In the genomic region with DNA sequence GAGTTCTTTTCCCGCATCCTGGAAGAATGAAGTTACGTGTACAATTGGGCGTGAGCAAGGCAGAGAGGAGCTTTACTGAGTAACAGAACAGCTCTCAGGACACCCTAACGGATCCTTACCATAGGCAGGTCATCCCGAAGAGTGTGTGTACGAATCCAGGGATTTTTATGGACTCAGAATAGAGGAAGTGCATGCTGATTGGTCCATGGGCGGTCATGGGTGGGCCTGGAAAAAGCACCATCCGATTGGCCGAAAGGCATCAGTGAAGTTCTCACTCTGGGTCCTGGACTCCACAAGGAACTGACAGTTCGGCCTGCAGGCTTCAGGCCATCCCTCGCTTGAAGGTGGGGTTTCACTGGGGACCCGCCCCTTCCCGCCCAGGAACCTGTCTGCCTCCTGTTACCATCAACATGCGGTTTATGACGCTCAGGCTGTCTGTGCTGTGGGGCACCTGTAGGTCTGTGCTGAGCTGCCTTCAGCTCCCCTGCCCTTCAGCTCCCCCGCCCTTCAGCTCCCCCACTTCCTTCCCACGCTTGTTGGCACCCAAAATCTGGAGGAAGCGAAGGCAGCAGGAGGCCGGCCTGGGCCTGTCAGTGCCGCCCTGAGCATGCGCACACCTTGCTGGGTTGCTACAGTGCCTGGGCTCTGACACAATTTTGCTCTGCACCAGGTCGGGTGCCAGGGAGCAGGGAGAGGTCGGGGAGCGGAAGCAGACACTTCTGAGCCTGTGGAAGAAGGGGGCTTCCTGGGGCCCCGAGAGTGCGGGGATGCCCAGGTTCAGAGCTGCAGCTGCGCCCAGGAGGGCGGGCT, we compare ENCODE assay signal across 1 cellular context.
TF ChIP-seq lines count a peak whose summit lies in the region.

No MANE protein-coding gene starts in this region.

TF ChIP-seq in K562, 482 proteins besides CTCF, POLR2A, EP300 and RAD21 (continued from another document and continues in another):
- TF ChIP-seq, protein P1, sequence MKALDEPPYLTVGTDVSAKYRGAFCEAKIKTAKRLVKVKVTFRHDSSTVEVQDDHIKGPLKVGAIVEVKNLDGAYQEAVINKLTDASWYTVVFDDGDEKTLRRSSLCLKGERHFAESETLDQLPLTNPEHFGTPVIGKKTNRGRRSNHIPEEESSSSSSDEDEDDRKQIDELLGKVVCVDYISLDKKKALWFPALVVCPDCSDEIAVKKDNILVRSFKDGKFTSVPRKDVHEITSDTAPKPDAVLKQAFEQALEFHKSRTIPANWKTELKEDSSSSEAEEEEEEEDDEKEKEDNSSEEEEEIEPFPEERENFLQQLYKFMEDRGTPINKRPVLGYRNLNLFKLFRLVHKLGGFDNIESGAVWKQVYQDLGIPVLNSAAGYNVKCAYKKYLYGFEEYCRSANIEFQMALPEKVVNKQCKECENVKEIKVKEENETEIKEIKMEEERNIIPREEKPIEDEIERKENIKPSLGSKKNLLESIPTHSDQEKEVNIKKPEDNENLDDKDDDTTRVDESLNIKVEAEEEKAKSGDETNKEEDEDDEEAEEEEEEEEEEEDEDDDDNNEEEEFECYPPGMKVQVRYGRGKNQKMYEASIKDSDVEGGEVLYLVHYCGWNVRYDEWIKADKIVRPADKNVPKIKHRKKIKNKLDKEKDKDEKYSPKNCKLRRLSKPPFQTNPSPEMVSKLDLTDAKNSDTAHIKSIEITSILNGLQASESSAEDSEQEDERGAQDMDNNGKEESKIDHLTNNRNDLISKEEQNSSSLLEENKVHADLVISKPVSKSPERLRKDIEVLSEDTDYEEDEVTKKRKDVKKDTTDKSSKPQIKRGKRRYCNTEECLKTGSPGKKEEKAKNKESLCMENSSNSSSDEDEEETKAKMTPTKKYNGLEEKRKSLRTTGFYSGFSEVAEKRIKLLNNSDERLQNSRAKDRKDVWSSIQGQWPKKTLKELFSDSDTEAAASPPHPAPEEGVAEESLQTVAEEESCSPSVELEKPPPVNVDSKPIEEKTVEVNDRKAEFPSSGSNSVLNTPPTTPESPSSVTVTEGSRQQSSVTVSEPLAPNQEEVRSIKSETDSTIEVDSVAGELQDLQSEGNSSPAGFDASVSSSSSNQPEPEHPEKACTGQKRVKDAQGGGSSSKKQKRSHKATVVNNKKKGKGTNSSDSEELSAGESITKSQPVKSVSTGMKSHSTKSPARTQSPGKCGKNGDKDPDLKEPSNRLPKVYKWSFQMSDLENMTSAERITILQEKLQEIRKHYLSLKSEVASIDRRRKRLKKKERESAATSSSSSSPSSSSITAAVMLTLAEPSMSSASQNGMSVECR (CRISPR knock-in tag; IDR thresholded peaks at IDR 0.05): no peak
- no peak for TF ChIP-seq TGIF2 (CRISPR knock-in tag; IDR thresholded peaks at IDR 0.05)
- TF ChIP-seq ASH1L (IDR thresholded peaks at IDR 0.05; ENCODE audit: borderline replicate concordance, low read depth, partially characterized antibody): peak; percentile 57
- TF ChIP-seq CBX3 (IDR thresholded peaks at IDR 0.05; ENCODE audit: borderline replicate concordance in 1 of 2, low read length in 2 of 2): no peak
- TF ChIP-seq TBP (optimal IDR thresholded peaks at IDR 0.05; ENCODE audit: low read depth, low read length): peak; percentile 92
- no peak for TF ChIP-seq CHD7 (IDR thresholded peaks at IDR 0.05; ENCODE audit: low read depth, low read length)
- no peak for TF ChIP-seq ZNF431 (CRISPR knock-in tag; IDR thresholded peaks at IDR 0.05)
- TF ChIP-seq CHCHD3 (CRISPR knock-in tag; IDR thresholded peaks at IDR 0.05): 0 out of 2 replicates have a peak, but pooled peaks have one; percentile 46
- no peak for TF ChIP-seq MCM5 (IDR thresholded peaks at IDR 0.05; ENCODE audit: low read depth)
- TF ChIP-seq ZNF384 (IDR thresholded peaks at IDR 0.05; ENCODE audit: low read depth, low read length): no peak
- TF ChIP-seq, protein P2, sequence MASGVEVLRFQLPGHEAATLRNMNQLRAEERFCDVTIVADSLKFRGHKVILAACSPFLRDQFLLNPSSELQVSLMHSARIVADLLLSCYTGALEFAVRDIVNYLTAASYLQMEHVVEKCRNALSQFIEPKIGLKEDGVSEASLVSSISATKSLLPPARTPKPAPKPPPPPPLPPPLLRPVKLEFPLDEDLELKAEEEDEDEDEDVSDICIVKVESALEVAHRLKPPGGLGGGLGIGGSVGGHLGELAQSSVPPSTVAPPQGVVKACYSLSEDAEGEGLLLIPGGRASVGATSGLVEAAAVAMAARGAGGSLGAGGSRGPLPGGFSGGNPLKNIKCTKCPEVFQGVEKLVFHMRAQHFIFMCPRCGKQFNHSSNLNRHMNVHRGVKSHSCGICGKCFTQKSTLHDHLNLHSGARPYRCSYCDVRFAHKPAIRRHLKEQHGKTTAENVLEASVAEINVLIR (CRISPR knock-in tag; IDR thresholded peaks at IDR 0.05): no peak; the same call in 1 of the 2 replicates
- peak; percentile 30 for TF ChIP-seq FOS (IDR thresholded peaks at IDR 0.05; ENCODE audit: extremely low read depth, insufficient read length)
- TF ChIP-seq SMARCA5 (IDR thresholded peaks at IDR 0.05): no peak
- no peak for TF ChIP-seq TRIM25 (IDR thresholded peaks at IDR 0.05; ENCODE audit: borderline replicate concordance)
- TF ChIP-seq, protein P3, sequence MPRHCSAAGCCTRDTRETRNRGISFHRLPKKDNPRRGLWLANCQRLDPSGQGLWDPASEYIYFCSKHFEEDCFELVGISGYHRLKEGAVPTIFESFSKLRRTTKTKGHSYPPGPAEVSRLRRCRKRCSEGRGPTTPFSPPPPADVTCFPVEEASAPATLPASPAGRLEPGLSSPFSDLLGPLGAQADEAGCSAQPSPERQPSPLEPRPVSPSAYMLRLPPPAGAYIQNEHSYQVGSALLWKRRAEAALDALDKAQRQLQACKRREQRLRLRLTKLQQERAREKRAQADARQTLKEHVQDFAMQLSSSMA (CRISPR knock-in tag; IDR thresholded peaks at IDR 0.05): no peak
- no peak for TF ChIP-seq JUN (IDR thresholded peaks at IDR 0.05; ENCODE audit: borderline replicate concordance, low read depth, low read length)
- no peak for TF ChIP-seq JUN (CRISPR knock-in tag; IDR thresholded peaks at IDR 0.05; ENCODE audit: borderline replicate concordance)
- TF ChIP-seq, protein P4, sequence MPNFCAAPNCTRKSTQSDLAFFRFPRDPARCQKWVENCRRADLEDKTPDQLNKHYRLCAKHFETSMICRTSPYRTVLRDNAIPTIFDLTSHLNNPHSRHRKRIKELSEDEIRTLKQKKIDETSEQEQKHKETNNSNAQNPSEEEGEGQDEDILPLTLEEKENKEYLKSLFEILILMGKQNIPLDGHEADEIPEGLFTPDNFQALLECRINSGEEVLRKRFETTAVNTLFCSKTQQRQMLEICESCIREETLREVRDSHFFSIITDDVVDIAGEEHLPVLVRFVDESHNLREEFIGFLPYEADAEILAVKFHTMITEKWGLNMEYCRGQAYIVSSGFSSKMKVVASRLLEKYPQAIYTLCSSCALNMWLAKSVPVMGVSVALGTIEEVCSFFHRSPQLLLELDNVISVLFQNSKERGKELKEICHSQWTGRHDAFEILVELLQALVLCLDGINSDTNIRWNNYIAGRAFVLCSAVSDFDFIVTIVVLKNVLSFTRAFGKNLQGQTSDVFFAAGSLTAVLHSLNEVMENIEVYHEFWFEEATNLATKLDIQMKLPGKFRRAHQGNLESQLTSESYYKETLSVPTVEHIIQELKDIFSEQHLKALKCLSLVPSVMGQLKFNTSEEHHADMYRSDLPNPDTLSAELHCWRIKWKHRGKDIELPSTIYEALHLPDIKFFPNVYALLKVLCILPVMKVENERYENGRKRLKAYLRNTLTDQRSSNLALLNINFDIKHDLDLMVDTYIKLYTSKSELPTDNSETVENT (CRISPR knock-in tag; IDR thresholded peaks at IDR 0.05): no peak
- TF ChIP-seq ZNF347 (CRISPR knock-in tag; IDR thresholded peaks at IDR 0.05; ENCODE audit: low read depth): no peak
- TF ChIP-seq ZNF12 (CRISPR knock-in tag; IDR thresholded peaks at IDR 0.05): no peak
- no peak for TF ChIP-seq ZKSCAN3 (CRISPR knock-in tag; IDR thresholded peaks at IDR 0.05)
- TF ChIP-seq ESRRB (CRISPR knock-in tag; IDR thresholded peaks at IDR 0.05; ENCODE audit: borderline replicate concordance): no peak
- no peak for TF ChIP-seq SMC3 (conservative IDR thresholded peaks at IDR 0.05; ENCODE audit: insufficient read depth, low read depth, low read length)
- TF ChIP-seq ETV5 (CRISPR knock-in tag; IDR thresholded peaks at IDR 0.05; ENCODE audit: low read depth): no peak
- TF ChIP-seq L3MBTL2 (IDR thresholded peaks at IDR 0.05): peak; percentile 82
- TF ChIP-seq SREBF1 (IDR thresholded peaks at IDR 0.05; ENCODE audit: borderline replicate concordance, low read depth, low read length): no peak
- TF ChIP-seq FOXP1 (CRISPR knock-in tag; IDR thresholded peaks at IDR 0.05): no peak
